17 cellular contexts compared by ENCODE assay signal in the genomic region with DNA sequence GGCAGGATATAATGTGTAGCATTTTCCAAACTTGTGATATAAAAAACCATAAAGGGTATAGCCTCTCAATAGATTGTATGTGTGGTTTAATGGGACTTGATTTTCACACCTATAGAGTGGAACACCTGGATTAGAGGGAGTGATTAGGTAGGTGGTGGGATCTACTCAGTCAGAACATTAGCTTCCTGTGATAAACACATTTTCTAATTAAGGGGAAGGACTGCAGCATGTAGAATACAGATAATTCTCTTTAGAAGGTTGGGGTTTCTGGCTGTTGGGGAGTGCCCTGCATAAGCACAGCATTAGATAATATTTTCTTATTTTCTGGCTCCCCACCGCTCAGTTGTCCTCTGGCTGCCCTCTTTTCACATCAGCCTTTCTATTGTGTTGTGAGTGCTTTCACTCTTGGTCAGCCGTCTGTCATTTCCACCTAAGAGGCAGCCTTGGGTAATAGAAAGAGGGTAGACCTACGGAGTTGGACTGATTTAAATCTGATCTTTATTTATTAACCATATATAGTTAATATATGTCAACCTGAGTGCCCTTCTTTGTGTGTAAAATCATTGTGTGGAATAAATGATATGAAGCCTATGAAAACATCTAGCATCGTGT. TPM values are rescaled to one million over a fixed set of nuclear protein-coding genes. Genes with fewer than 3 reads are reported as not detected.
A peak's percentile ranks its signal among the peaks of the same experiment; 100 is the strongest.
DNase-seq lines count a peak whose midpoint lies in the region; ATAC-seq and TF ChIP-seq lines count a peak whose summit lies in the region.
"Had no signal": no experiment of that assay in that cellular context is flagged by ENCODE, and none has a peak within 500 bp of the region (broad histone marks: within the 10 kb centered on the region; RNA-seq: fewer than 3 reads in every experiment).

No MANE protein-coding gene starts in this region.

- H3K36me3 ChIP-seq in Loucy (ENCODE audit: insufficient read depth, low read length), result peaks cover 18% of the 10 kb centered on the region
- H3K36me3 ChIP-seq in vagina, result peaks cover 0 to 4% of the 10 kb centered on the region in 2 donors
- H3K36me3 ChIP-seq: breast epithelium, prostate gland had no signal

- H4K20me1 ChIP-seq in Loucy (ENCODE audit: insufficient read depth, low read length, poor library complexity, severe bottlenecking), result peaks cover 97% of the 10 kb centered on the region

- H3K9ac ChIP-seq in Loucy (ENCODE audit: low read depth, low read length, poor library complexity, severe bottlenecking), result no peak overlapping the region

- H3K27me3 ChIP-seq in Loucy (ENCODE audit: insufficient read depth, low read length, poor library complexity, severe bottlenecking), result no peaks in the 10 kb centered on the region
- H3K27me3 ChIP-seq in vagina, result no peaks in the 10 kb centered on the region
- H3K27me3 ChIP-seq: breast epithelium had no signal

- H3K9me2 ChIP-seq in Loucy (replicated peaks; ENCODE audit: low read depth, low read length), result no peaks in the 10 kb centered on the region

- CTCF ChIA-PET in GM10248 (lab: Yijun Ruan, JAX), result no interaction called here

- no peak overlapping the region for H3K27ac ChIP-seq in vagina
- H3K27ac ChIP-seq: breast epithelium, epithelial cell of prostate, prostate gland had no signal

- DNase-seq in GM10248 (ENCODE audit: extremely low spot score) (peak; percentile 46), iris pigment epithelial cell (ENCODE audit: low read depth) (peak; percentile 25), NCI-H510A treated with DMSO at 0.1 percent for 48 hours (lab: John Stamatoyannopoulos, UW) (no peak), vagina (ENCODE audit: extremely low spot score in 2 of 2) (no peak), NCI-H1105 (lab: John Stamatoyannopoulos, UW) (no peak)
- DNase-seq: activated T-cell treated with anti-CD3 and anti-CD28 coated beads, Interleukin-2, amount 50 U/mL, for 48 hours; CD4-positive, alpha-beta T cell; midbrain; stimulated activated CD4-positive, alpha-beta T cell treated with anti-CD3 and anti-CD28 coated beads, Interleukin-4, amount 100 ng/mL, for 1 hour; stimulated activated naive CD8-positive, alpha-beta T cell treated with anti-CD3 and anti-CD28 coated beads, Interleukin-15, Interleukin-2, amounts not matched to agents 100 U/mL and 50 U/mL, for 24 hours had no signal

- POLR2A ChIA-PET in GM10248 (lab: Yijun Ruan, JAX), result no interaction called here

- no peak for TF ChIP-seq CTCF in GM10248 (IDR thresholded peaks at IDR 0.05; ENCODE audit: control extremely low read depth, extremely low read depth, low read depth, missing control alignments)
- TF ChIP-seq CTCF in Loucy (conservative IDR thresholded peaks at IDR 0.05; ENCODE audit: low read length), result no peak
- no peak for TF ChIP-seq CTCF in vagina (IDR thresholded peaks at IDR 0.05)

- ATAC-seq in GM19438 (IDR thresholded peaks at IDR 0.05; ENCODE audit: low read depth, unreplicated experiment) (peak; percentile 59), GM18505 (IDR thresholded peaks at IDR 0.05; ENCODE audit: unreplicated experiment) (no peak)
- ATAC-seq: Panc1; stimulated activated naive CD8-positive, alpha-beta T cell treated with anti-CD3 and anti-CD28 coated beads, Interleukin-15, Interleukin-2, amounts not matched to agents 100 U/mL and 50 U/mL, for 24 hours had no signal

- H3K4me1 ChIP-seq in Loucy (ENCODE audit: insufficient read depth, low read length, poor library complexity, severe bottlenecking) (peaks cover 46% of the 10 kb centered on the region), vagina (peaks cover 30% of the 10 kb centered on the region)
- H3K4me1 ChIP-seq: breast epithelium, prostate gland had no signal

- peak overlapping the region; percentile 15 for H3K4me3 ChIP-seq in Loucy (ENCODE audit: low read length, poor library complexity, severe bottlenecking)
- no peak overlapping the region for H3K4me3 ChIP-seq in vagina
- H3K4me3 ChIP-seq: breast epithelium, prostate gland had no signal

- peaks cover 4% of the 10 kb centered on the region; the same call in 1 of the 2 replicates for H3F3A ChIP-seq in Loucy (ENCODE audit: low read depth)

- H2AFZ ChIP-seq in Loucy (ENCODE audit: low read length), result no peak overlapping the region

- H3K4me2 ChIP-seq in Loucy (ENCODE audit: low read depth, low read length, poor library complexity, severe bottlenecking), result peak overlapping the region; percentile 55

- peaks cover 100% of the 10 kb centered on the region for H3K79me2 ChIP-seq in Loucy (ENCODE audit: insufficient read depth, low read length)

- intact Hi-C loops in vagina (cut with DNase I), result no loop called here

- TF ChIP-seq POLR2A in GM18505 (IDR thresholded peaks at IDR 0.05; ENCODE audit: borderline replicate concordance, extremely low read depth, insufficient read depth, insufficient read length) (no peak), vagina (IDR thresholded peaks at IDR 0.05) (no peak)

- H3K9me3 ChIP-seq in Loucy (ENCODE audit: insufficient read depth, low read depth, low read length) (no peaks in the 10 kb centered on the region), vagina (no peaks in the 10 kb centered on the region)
- H3K9me3 ChIP-seq: breast epithelium, prostate gland had no signal

RNA-seq across cellular contexts. Expression of gene CSE1L, which starts 8.0 kb away (rescaled TPM):
- 39.0 TPM for total RNA-seq in vagina

Comparison
In these comparisons a context has a peak if more than half of its experiments do, and no peak if none do; other contexts are left out.
1. DNase-seq: peak in GM10248 (single experiment) and iris pigment epithelial cell (single experiment); none in NCI-H510A treated with DMSO at 0.1 percent for 48 hours (single experiment), vagina (0 of 2) and NCI-H1105 (single experiment).